Comparison of ENCODE assay signal across 19 cellular contexts in genomic region chr10:132166216-132166950, GRCh38. TPM values are rescaled to one million over a fixed set of nuclear protein-coding genes. Genes with fewer than 3 reads are reported as not detected.
DNase-seq lines count a peak whose midpoint lies in the region; ATAC-seq and TF ChIP-seq lines count a peak whose summit lies in the region.
"Had no signal": no experiment of that assay in that cellular context is flagged by ENCODE, and none has a peak within 500 bp of the region (broad histone marks: within the 10 kb centered on the region; RNA-seq: fewer than 3 reads in every experiment).

No MANE protein-coding gene starts in this region.

- DNase-seq in activated CD4-positive, alpha-beta T cell treated with anti-CD3 and anti-CD28 coated beads, Interleukin-2, amount 10 ng/mL, durations not matched to agents 7 days and 5 days: no peak
- DNase-seq in activated CD4-positive, alpha-beta T cell treated with anti-CD3 and anti-CD28 coated beads, Interleukin-2, amount 50 U/mL, for 4 hours: no peak
- DNase-seq in CD4-positive, alpha-beta T cell: no peak
- DNase-seq in osteoblast (ENCODE audit: insufficient read length, low spot score, missing footprints): peak; percentile 75
- no peak for DNase-seq in vagina (ENCODE audit: extremely low spot score in 2 of 2)
- no peak for DNase-seq in left lobe of liver (ENCODE audit: low spot score)
- DNase-seq: BE2C; Calu3; CD8-positive, alpha-beta T cell; EL; NCI-H1105; NCI-H2081 treated with DMSO at 0.1 percent for 48 hours; NCI-H446 treated with DMSO at 0.1 percent for 48 hours; NCI-H69; Peyer's patch had no signal

- H3K9me3 Mint-ChIP-seq in activated CD4-positive, alpha-beta T cell treated with anti-CD3 and anti-CD28 coated beads, Interleukin-2, amount 10 ng/mL, durations not matched to agents 7 days and 5 days: no peaks in the 10 kb centered on the region
- no peaks in the 10 kb centered on the region for H3K9me3 Mint-ChIP-seq in CD4-positive, alpha-beta T cell
- peaks cover 0 to 2% (median 0%) of the 10 kb centered on the region in 5 experiments for H3K9me3 Mint-ChIP-seq in brain
- H3K9me3 Mint-ChIP-seq: CD8-positive, alpha-beta T cell had no signal

- no peaks in the 10 kb centered on the region for H3K9me3 ChIP-seq in CD4-positive, alpha-beta T cell (ENCODE audit: control insufficient read depth, low read length)
- H3K9me3 ChIP-seq in osteoblast (ENCODE audit: low read depth, low read length) (no peaks in the 10 kb centered on the region), vagina (no peaks in the 10 kb centered on the region)
- H3K9me3 ChIP-seq: BE2C, Peyer's patch had no signal

- H3K36me3 ChIP-seq in osteoblast (ENCODE audit: insufficient read depth, low read length) (no peaks in the 10 kb centered on the region), vagina (no peaks in the 10 kb centered on the region)
- H3K36me3 ChIP-seq: BE2C, Peyer's patch had no signal

- no peaks in the 10 kb centered on the region for H3K27me3 ChIP-seq in CD4-positive, alpha-beta T cell (ENCODE audit: control insufficient read depth, insufficient read depth, low read length)
- H3K27me3 ChIP-seq in osteoblast (ENCODE audit: insufficient read depth, low read length) (peaks cover 2% of the 10 kb centered on the region), vagina (no peaks in the 10 kb centered on the region)
- H3K27me3 ChIP-seq: BE2C, Peyer's patch had no signal

- peaks cover 2% of the 10 kb centered on the region for H3K36me3 Mint-ChIP-seq in activated CD4-positive, alpha-beta T cell treated with anti-CD3 and anti-CD28 coated beads, Interleukin-2, amount 10 ng/mL, durations not matched to agents 7 days and 5 days (ENCODE audit: low read depth)
- H3K36me3 Mint-ChIP-seq in CD4-positive, alpha-beta T cell (ENCODE audit: low read depth): no peaks in the 10 kb centered on the region
- no peaks in the 10 kb centered on the region for H3K36me3 Mint-ChIP-seq in brain
- H3K36me3 Mint-ChIP-seq: CD8-positive, alpha-beta T cell had no signal

- peaks cover 27% of the 10 kb centered on the region for H3K4me1 Mint-ChIP-seq in activated CD4-positive, alpha-beta T cell treated with anti-CD3 and anti-CD28 coated beads, Interleukin-2, amount 10 ng/mL, durations not matched to agents 7 days and 5 days
- H3K4me1 Mint-ChIP-seq in CD4-positive, alpha-beta T cell (ENCODE audit: low read depth): peaks cover 26% of the 10 kb centered on the region
- H3K4me1 Mint-ChIP-seq in brain: peaks cover 46% of the 10 kb centered on the region

- POLR2A ChIA-PET in activated CD4-positive, alpha-beta T cell treated with anti-CD3 and anti-CD28 coated beads, Interleukin-2, amount 10 ng/mL, durations not matched to agents 7 days and 5 days (lab: Charles Lee): no interaction called here
- POLR2A ChIA-PET in CD4-positive, alpha-beta T cell (lab: Charles Lee): no interaction called here

- H3K4me3 ChIP-seq in osteoblast (ENCODE audit: insufficient read depth, low read length): no peak overlapping the region
- H3K4me3 ChIP-seq in vagina: no peak overlapping the region
- H3K4me3 ChIP-seq: GM12878, K562, Peyer's patch had no signal

- H2AFZ ChIP-seq in osteoblast (ENCODE audit: low read length): no peak overlapping the region

- intact Hi-C loops in CD4-positive, alpha-beta T cell (cut with DNase I, micrococcal nuclease): no loop called here
- intact Hi-C loops in vagina (cut with DNase I): no loop called here

- H4K20me1 ChIP-seq in osteoblast (ENCODE audit: insufficient read depth, low read length): no peaks in the 10 kb centered on the region

- no peaks in the 10 kb centered on the region for H3K4me1 ChIP-seq in osteoblast (ENCODE audit: insufficient read depth, low read length)
- H3K4me1 ChIP-seq in vagina: no peaks in the 10 kb centered on the region
- H3K4me1 ChIP-seq: BE2C had no signal

- CTCF ChIA-PET in activated CD4-positive, alpha-beta T cell treated with anti-CD3 and anti-CD28 coated beads, Interleukin-2, amount 10 ng/mL, durations not matched to agents 7 days and 5 days (lab: Charles Lee): no interaction called here
- CTCF ChIA-PET in CD4-positive, alpha-beta T cell (lab: Charles Lee): no interaction called here

- H3K4me3 Mint-ChIP-seq in activated CD4-positive, alpha-beta T cell treated with anti-CD3 and anti-CD28 coated beads, Interleukin-2, amount 10 ng/mL, durations not matched to agents 7 days and 5 days: no peak overlapping the region
- H3K4me3 Mint-ChIP-seq in CD4-positive, alpha-beta T cell: no peak overlapping the region
- H3K4me3 Mint-ChIP-seq in brain: peak overlapping the region in 1 of 5 experiments; percentile 0
- H3K4me3 Mint-ChIP-seq: CD8-positive, alpha-beta T cell had no signal

- TF ChIP-seq POLR2A in vagina (IDR thresholded peaks at IDR 0.05): no peak

- no peak for ATAC-seq in CD4-positive, alpha-beta T cell (ENCODE audit: poor library complexity)
- ATAC-seq in GM19023 (IDR thresholded peaks at IDR 0.05; ENCODE audit: unreplicated experiment): no peak
- ATAC-seq in left lobe of liver: no peak
- ATAC-seq: CD8-positive, alpha-beta T cell; GM12878; K562 had no signal

- no peak for TF ChIP-seq CTCF in CD4-positive, alpha-beta T cell (IDR thresholded peaks at IDR 0.05)
- no peak for TF ChIP-seq CTCF in brain (conservative IDR thresholded peaks at IDR 0.05)
- TF ChIP-seq CTCF in osteoblast (IDR thresholded peaks at IDR 0.05; ENCODE audit: extremely low read depth, low read depth, low read length): no peak
- no peak for TF ChIP-seq CTCF in vagina (IDR thresholded peaks at IDR 0.05)

- no peak overlapping the region for H3K4me2 ChIP-seq in osteoblast (ENCODE audit: insufficient read depth, low read length)

- H3K27ac ChIP-seq in CD4-positive, alpha-beta T cell (ENCODE audit: low read depth, low read length): no peak overlapping the region
- H3K27ac ChIP-seq in osteoblast (ENCODE audit: low read depth, low read length) (no peak overlapping the region), vagina (no peak overlapping the region)
- H3K27ac ChIP-seq: Peyer's patch had no signal

- H3K27me3 Mint-ChIP-seq in activated CD4-positive, alpha-beta T cell treated with anti-CD3 and anti-CD28 coated beads, Interleukin-2, amount 10 ng/mL, durations not matched to agents 7 days and 5 days: no peaks in the 10 kb centered on the region
- H3K27me3 Mint-ChIP-seq in CD4-positive, alpha-beta T cell: no peaks in the 10 kb centered on the region
- H3K27me3 Mint-ChIP-seq in brain: no peaks in the 10 kb centered on the region

- H3K79me2 ChIP-seq in osteoblast (ENCODE audit: insufficient read depth, low read length): no peaks in the 10 kb centered on the region

- peak overlapping the region; percentile 22 for H3K27ac Mint-ChIP-seq in activated CD4-positive, alpha-beta T cell treated with anti-CD3 and anti-CD28 coated beads, Interleukin-2, amount 10 ng/mL, durations not matched to agents 7 days and 5 days
- H3K27ac Mint-ChIP-seq in CD4-positive, alpha-beta T cell: peak overlapping the region; percentile 12
- peak overlapping the region in 3 of 5 experiments; percentile 39 to 73 (median 53) for H3K27ac Mint-ChIP-seq in brain
- H3K27ac Mint-ChIP-seq: CD8-positive, alpha-beta T cell had no signal

RNA-seq across cellular contexts. Expression of gene DPYSL4, which starts 20.4 kb away (rescaled TPM):
- total RNA-seq in activated CD4-positive, alpha-beta T cell treated with anti-CD3 and anti-CD28 coated beads, Interleukin-2, amount 10 ng/mL, durations not matched to agents 7 days and 5 days: 1 to 10 TPM; 1.2 to 1.6 TPM
- under 1 TPM; 0.64 to 0.96 TPM for total RNA-seq in CD4-positive, alpha-beta T cell
- polyA plus RNA-seq in brain (ENCODE audit: insufficient read depth, low read depth, low replicate concordance): 116 TPM
- total RNA-seq in osteoblast (0.72 and 2.4 TPM in 2 replicates), vagina (0.49 TPM), left lobe of liver (0.08 TPM)
- total RNA-seq: Calu3, K562 had no signal
